ENCODE assay signal across 1 cellular context in the genomic region with DNA sequence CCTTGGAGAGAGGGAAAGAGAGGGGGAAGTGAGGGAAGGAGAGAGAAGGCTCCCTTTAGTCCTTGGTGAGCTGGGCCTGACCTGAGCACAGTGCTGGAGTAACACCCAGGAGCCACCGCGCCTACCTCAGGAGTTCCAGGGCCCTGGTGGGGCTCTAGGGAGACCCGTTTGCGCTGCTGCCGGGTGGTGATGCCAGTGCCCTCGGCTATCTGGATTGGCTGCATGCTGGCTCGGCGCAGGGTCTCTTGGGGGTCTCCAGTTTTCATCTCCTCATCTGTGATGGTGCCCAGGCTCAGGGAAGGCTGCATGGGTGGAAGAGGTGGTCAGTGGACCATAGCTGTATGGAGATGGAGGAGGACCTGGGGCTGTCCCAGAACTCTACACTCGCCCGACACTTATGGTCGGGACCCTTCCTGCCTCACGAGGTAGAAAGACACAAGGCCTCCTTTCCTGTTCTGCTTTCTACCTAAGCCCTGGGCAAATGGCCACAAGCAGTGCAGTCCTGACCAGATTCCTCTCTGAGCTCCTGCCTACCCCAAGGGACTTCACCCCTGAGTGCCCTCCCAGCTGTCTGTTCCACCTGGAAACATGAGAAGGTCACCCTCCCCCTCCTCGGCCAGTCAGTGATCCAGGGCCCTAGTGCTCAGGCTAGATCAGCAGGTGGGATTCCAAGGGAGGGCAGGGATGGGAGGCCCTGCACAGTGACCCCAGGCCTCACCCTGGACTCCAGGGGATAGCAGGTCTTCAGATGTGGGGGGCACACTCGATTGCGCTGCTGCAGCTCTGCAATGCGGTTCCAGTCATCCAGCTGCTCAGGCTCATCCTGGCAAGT.
TF ChIP-seq lines count a peak whose summit lies in the region.

No MANE protein-coding gene starts in this region.

TF ChIP-seq in GM12878, 131 proteins besides CTCF, POLR2A, EP300 and RAD21 (continued from another document):
- TF ChIP-seq ZNF592 (IDR thresholded peaks at IDR 0.05) (no peak), RFX5 (IDR thresholded peaks at IDR 0.05; ENCODE audit: low read depth, low read length) (no peak), ZBTB33 (IDR thresholded peaks at IDR 0.05) (no peak), POLR2AphosphoS2 (IDR thresholded peaks at IDR 0.05; ENCODE audit: low read depth, low read length) (0 out of 2 replicates have a peak, but pooled peaks have one; percentile 24), WRNIP1 (IDR thresholded peaks at IDR 0.05; ENCODE audit: borderline replicate concordance, low read depth, low read length) (no peak), LARP7 (IDR thresholded peaks at IDR 0.05) (no peak), CEBPB (IDR thresholded peaks at IDR 0.05; ENCODE audit: borderline replicate concordance in 1 of 2, low read depth in 2 of 2, low read length in 2 of 2) (no peak), FOXK2 (IDR thresholded peaks at IDR 0.05) (no peak)
